In genomic region chr17:19388791-19389190, GRCh38 we compare ENCODE assay signal across 1 cellular context.
TF ChIP-seq lines count a peak whose summit lies in the region.

No MANE protein-coding gene starts in this region.

TF ChIP-seq in K562, 482 proteins besides CTCF, POLR2A, EP300 and RAD21:
- TF ChIP-seq RBM39 (optimal IDR thresholded peaks at IDR 0.05; ENCODE audit: low read depth, low read length): no peak
- no peak for TF ChIP-seq ZNF280B (CRISPR knock-in tag; IDR thresholded peaks at IDR 0.05)
- 0 out of 2 replicates have a peak, but pooled peaks have one; percentile 25 for TF ChIP-seq NFIC (IDR thresholded peaks at IDR 0.05)
- TF ChIP-seq GTF2B (IDR thresholded peaks at IDR 0.05; ENCODE audit: extremely low read depth, insufficient read length): no peak
- TF ChIP-seq ZFP36 (IDR thresholded peaks at IDR 0.05; ENCODE audit: low read depth, low read length, partially characterized antibody): peak; percentile 71
- TF ChIP-seq SMARCA4 (IDR thresholded peaks at IDR 0.05): no peak
- TF ChIP-seq HDGF (IDR thresholded peaks at IDR 0.05): no peak
- no peak for TF ChIP-seq SPI1 (IDR thresholded peaks at IDR 0.05; ENCODE audit: borderline replicate concordance, low read depth, low read length)
